ENCODE assay signal across 9 cellular contexts in the genomic region with DNA sequence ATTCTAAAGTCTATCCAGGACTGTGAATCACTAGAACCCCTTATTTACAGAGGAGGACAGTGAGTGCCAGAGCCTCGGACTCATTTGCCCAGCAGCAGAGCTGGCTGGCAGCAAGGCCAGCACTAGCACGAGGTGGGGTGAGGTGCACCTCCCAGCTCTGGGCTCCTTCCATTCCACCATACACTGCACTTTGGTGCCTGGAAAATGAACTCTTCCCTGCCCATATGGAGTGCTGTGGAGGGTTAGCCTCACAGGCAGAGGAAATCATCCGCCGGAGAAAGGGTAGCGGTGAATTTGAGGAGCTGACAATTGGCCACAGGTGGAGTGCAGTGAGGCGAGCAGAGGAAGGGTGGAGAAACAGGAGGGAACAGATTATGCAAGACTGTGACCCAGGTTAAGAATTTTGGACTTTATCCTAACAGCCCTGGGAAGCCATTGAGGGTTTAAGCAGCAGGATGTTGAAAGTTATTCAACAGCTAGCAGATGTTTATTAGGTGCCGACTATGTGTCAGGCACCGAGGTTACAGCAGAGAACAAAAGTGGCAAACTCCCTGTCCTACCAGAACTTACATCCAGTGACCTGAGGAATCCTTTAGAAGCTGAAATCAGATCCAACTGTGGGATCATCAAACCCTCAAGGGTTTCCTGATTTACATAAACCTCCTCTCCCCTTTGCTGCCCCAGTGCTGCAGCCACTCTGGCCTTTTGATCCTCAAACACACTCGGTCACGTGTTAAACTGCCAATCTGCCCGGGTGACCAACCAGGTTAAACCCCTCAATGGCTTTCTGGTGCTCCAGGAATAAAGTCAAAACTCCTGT. TPM values are rescaled to one million over a fixed set of nuclear protein-coding genes. Genes with fewer than 3 reads are reported as not detected.
DNase-seq lines count a peak whose midpoint lies in the region; ATAC-seq, FAIRE-seq and TF ChIP-seq lines count a peak whose summit lies in the region.
"Had no signal": no experiment of that assay in that cellular context is flagged by ENCODE, and none has a peak within 500 bp of the region (broad histone marks: within the 10 kb centered on the region; RNA-seq: fewer than 3 reads in every experiment).

No MANE protein-coding gene starts in this region.

- peak overlapping the region; percentile 53; the same call in 1 of the 2 replicates for H3K27ac ChIP-seq in HUES64 (ENCODE audit: low read depth, low read length)
- H3K27ac ChIP-seq in kidney (ENCODE audit: low read depth in 2 of 2, low read length in 2 of 2): peak overlapping the region; percentile 68 to 69
- H3K27ac ChIP-seq in spleen: peak overlapping the region in 5 of 8 donors; percentile 13 to 62 (median 35)

- no peak for TF ChIP-seq CTCF in cardiac fibroblast (IDR thresholded peaks at IDR 0.05; ENCODE audit: low read depth, low read length)
- TF ChIP-seq CTCF in kidney (IDR thresholded peaks at IDR 0.05; ENCODE audit: borderline replicate concordance, extremely low read depth, insufficient read depth): no peak
- TF ChIP-seq CTCF in spleen (IDR thresholded peaks at IDR 0.05 in 8 of 11, conservative IDR thresholded peaks at IDR 0.05 in 3 of 11): no peak

- intact Hi-C loops in kidney (cut with DNase I): no loop called here
- intact Hi-C loops in spleen (cut with DNase I; ENCODE audit: low total_unique reads): no loop called here

- H3K9ac ChIP-seq in HUES64 (ENCODE audit: low read depth, low read length): no peak overlapping the region
- H3K9ac ChIP-seq in kidney (ENCODE audit: low read length in 2 of 2): peak overlapping the region in 1 of 2 donors; percentile 29

- H3K4me3 ChIP-seq in HUES64 (ENCODE audit: low read length) (peak overlapping the region; percentile 17; the same call in 1 of the 2 replicates), cardiac fibroblast (replicated peaks in 1 of 2; ENCODE audit: low read depth in 2 of 2, low read length in 2 of 2) (no peak overlapping the region), kidney (ENCODE audit: low read length in 2 of 2) (peak overlapping the region; percentile 1 to 24), spleen (peak overlapping the region in 1 of 8 donors; percentile 15)

- ATAC-seq in HG02588 (IDR thresholded peaks at IDR 0.05; ENCODE audit: unreplicated experiment): no peak

- no peak for FAIRE-seq in kidney (lab: Jason Lieb, UNC)
- FAIRE-seq: colon had no signal

- no peaks in the 10 kb centered on the region for H3K9me3 ChIP-seq in HUES64 (ENCODE audit: insufficient read depth, low read depth, low read length)
- H3K9me3 ChIP-seq in kidney (ENCODE audit: control insufficient read depth in 1 of 2, low read length in 2 of 2): no peaks in the 10 kb centered on the region
- no peaks in the 10 kb centered on the region for H3K9me3 ChIP-seq in spleen

- no peaks in the 10 kb centered on the region for H3K36me3 ChIP-seq in HUES64 (ENCODE audit: insufficient read depth, low read length)
- peaks cover 0 to 4% of the 10 kb centered on the region in 2 donors for H3K36me3 ChIP-seq in kidney (ENCODE audit: control insufficient read depth in 1 of 2, insufficient read depth in 2 of 2, low read length in 2 of 2)
- peaks cover 0 to 25% (median 0%) of the 10 kb centered on the region in 6 donors for H3K36me3 ChIP-seq in spleen

- no peak for TF ChIP-seq POLR2A in spleen (IDR thresholded peaks at IDR 0.05)

- H3K4me1 ChIP-seq in HUES64 (ENCODE audit: insufficient read depth, low read length) (peaks cover 42% of the 10 kb centered on the region), kidney (ENCODE audit: control insufficient read depth in 1 of 2, insufficient read depth in 1 of 2, low read depth in 1 of 2, low read length in 2 of 2) (peaks cover 54% of the 10 kb centered on the region in 2 donors), spleen (peaks cover 28 to 100% (median 64%) of the 10 kb centered on the region in 6 donors)

- DNase-seq in cardiac fibroblast (ENCODE audit: low read depth in 2 of 2) (peak; percentile 34 to 52), kidney (peak; percentile 70), spleen (no peak), foreskin melanocyte (no peak), MV-4-11 (lab: John Stamatoyannopoulos, UW) (no peak), DMS114 treated with DMSO at 0.1 percent for 48 hours (lab: John Stamatoyannopoulos, UW; ENCODE audit: unreplicated experiment) (no peak)

- 36% methylated on average over 11 of the region's 11 CpGs for WGBS in HUES64
- 55 to 73% (median 65%) methylated on average over 11 of the region's 11 CpGs for WGBS in spleen, 5 donors

- no peaks in the 10 kb centered on the region for H3K27me3 ChIP-seq in HUES64 (ENCODE audit: insufficient read depth, low read length)
- no peaks in the 10 kb centered on the region for H3K27me3 ChIP-seq in spleen (replicated peaks in 1 of 7)

RNA-seq across cellular contexts. Expression of gene TRIM26, which starts 6.2 kb away (rescaled TPM):
- polyA plus RNA-seq in HUES64 (2013, experiment 1 of 2): 20.3 TPM
- polyA plus RNA-seq in HUES64 (2013, experiment 2 of 2): 22.2 TPM
- total RNA-seq in kidney: 63.9 TPM
- 28.0 TPM for polyA plus RNA-seq in kidney (ENCODE audit: insufficient read depth, low read depth, low replicate concordance)
- 10 to 100 TPM; 44.6 to 64.3 (median 50.2) TPM for total RNA-seq in spleen
- polyA plus RNA-seq in spleen: 10 to 100 TPM; 22.6 to 48.0 (median 25.4) TPM

RNA-seq across cellular contexts. Expression of gene TRIM15, which starts 43.7 kb away (rescaled TPM):
- polyA plus RNA-seq in HUES64 (2013, experiment 1 of 2): not detected
- polyA plus RNA-seq in HUES64 (2013, experiment 2 of 2): 0.13 TPM
- 2.2 TPM for total RNA-seq in kidney
- 7.1 TPM for polyA plus RNA-seq in kidney (ENCODE audit: insufficient read depth, low read depth, low replicate concordance)
- total RNA-seq in spleen: under 1 TPM in 1 of 7 donors, not detected in 6; 0.29 TPM
- under 1 TPM in 1 of 3 donors, not detected in 2; 0.13 TPM for polyA plus RNA-seq in spleen

RNA-seq across cellular contexts. Expression of gene TRIM10, which starts 46.0 kb away (rescaled TPM):
- not detected for polyA plus RNA-seq in HUES64 (2013, experiment 1 of 2)
- not detected for polyA plus RNA-seq in HUES64 (2013, experiment 2 of 2)
- total RNA-seq in kidney (0.79 TPM), spleen (1 to 10 TPM in 4 of 7 donors, under 1 TPM in 3; 0.15 to 4.9 (median 1.2) TPM)
- polyA plus RNA-seq in kidney (ENCODE audit: insufficient read depth, low read depth, low replicate concordance) (1.5 TPM), spleen (under 1 TPM in 1 of 3 donors, not detected in 2; 0.06 TPM)

Comparison
In these comparisons a context has a peak if more than half of its experiments do, and no peak if none do; other contexts are left out.
1. H3K4me3 ChIP-seq: peak in HUES64 (single experiment) and kidney (2 of 2); none in cardiac fibroblast (0 of 2).
2. DNase-seq: peak in cardiac fibroblast (2 of 2) and kidney (single experiment); none in spleen (single experiment), foreskin melanocyte (single experiment), MV-4-11 (single experiment) and DMS114 treated with DMSO at 0.1 percent for 48 hours (single experiment).
3. Peak in every context shown above with its lines, with median percentiles within 50 percentile points of each other: H3K27ac ChIP-seq.